In genomic region chrX:19514791-19515614, GRCh38 we compare ENCODE assay signal across 9 cellular contexts. TPM values are rescaled to one million over a fixed set of nuclear protein-coding genes. Genes with fewer than 3 reads are reported as not detected.
DNase-seq lines count a peak whose midpoint lies in the region; ATAC-seq, FAIRE-seq and TF ChIP-seq lines count a peak whose summit lies in the region.
"Had no signal": no experiment of that assay in that cellular context is flagged by ENCODE, and none has a peak within 500 bp of the region (broad histone marks: within the 10 kb centered on the region; RNA-seq: fewer than 3 reads in every experiment).

TSS of gene MAP3K15 (minus strand) at chrX:19515508. CDS start at chrX:19515261, 247 bp downstream.

- peak; percentile 77 for DNase-seq in DMS53 (lab: John Stamatoyannopoulos, UW)
- peak; percentile 3 for DNase-seq in fibroblast of mammary gland (ENCODE audit: low read depth)
- peak; percentile 8 to 84 (median 44) for DNase-seq in pancreas
- DNase-seq in superior temporal gyrus (ENCODE audit: extremely low spot score) = no peak

- TF ChIP-seq CTCF in VCaP (conservative IDR thresholded peaks at IDR 0.05) (peak; percentile 51), fibroblast of mammary gland (conservative IDR thresholded peaks at IDR 0.05; ENCODE audit: control insufficient read depth, insufficient read depth, low read depth, low read length) (no peak), pancreas (IDR thresholded peaks at IDR 0.05) (peak in 1 of 4 donors; percentile 14)

- H3K27me3 ChIP-seq in pancreas = peaks cover 0 to 4% (median 0%) of the 10 kb centered on the region in 4 donors

- WGBS in pancreas, 2 donors = 2 to 30% methylated on average over 54 to 91 of the region's 100 CpGs

- no peaks in the 10 kb centered on the region for H3K36me3 ChIP-seq in pancreas

- no peak within 1 kb of the TSS for H3K27ac ChIP-seq in VCaP
- no peak within 1 kb of the TSS for H3K27ac ChIP-seq in pancreas

- intact Hi-C loops in pancreas (cut with DNase I) = no loop called here

- no peaks in the 10 kb centered on the region for H3K4me1 ChIP-seq in pancreas

- no peak within 1 kb of the TSS for H3K4me3 ChIP-seq in fibroblast of mammary gland (ENCODE audit: control insufficient read depth, low read depth, low read length)
- H3K4me3 ChIP-seq in pancreas = peak within 1 kb of the TSS in 2 of 4 donors; percentile 27 to 36

- no peak for FAIRE-seq in pancreas (lab: Jason Lieb, UNC)
- FAIRE-seq: TTC549 had no signal

- no peaks in the 10 kb centered on the region for H3K9me3 ChIP-seq in pancreas

- ATAC-seq in HG03159 (IDR thresholded peaks at IDR 0.05; ENCODE audit: unreplicated experiment) = peak; percentile 49
- ATAC-seq in pancreas = peak; percentile 78 to 91 (median 82)
- ATAC-seq in GM21367 (IDR thresholded peaks at IDR 0.05; ENCODE audit: unreplicated experiment) = no peak
- no peak for ATAC-seq in HG03571 (IDR thresholded peaks at IDR 0.05; ENCODE audit: unreplicated experiment)

RNA-seq across cellular contexts. Expression of gene MAP3K15, which starts in this region (rescaled TPM):
- 1 to 10 TPM in 3 of 6 donors, under 1 TPM in 3; 0.32 to 2.4 (median 0.89) TPM for total RNA-seq in pancreas
- 1 to 10 TPM; 1.7 to 7.1 TPM for polyA plus RNA-seq in pancreas

Comparison
In these comparisons a context has a peak if more than half of its experiments do, and no peak if none do; other contexts are left out.
1. ATAC-seq: peak in HG03159 (single experiment) and pancreas (4 of 4); none in GM21367 (single experiment) and HG03571 (single experiment).